ENCODE assay signal across 2 cellular contexts in genomic region chr19:3504723-3505122, GRCh38.
TF ChIP-seq lines count a peak whose summit lies in the region.

No MANE protein-coding gene starts in this region.

TF ChIP-seq in A549, 52 proteins besides CTCF, POLR2A, EP300 and RAD21:
- TF ChIP-seq CEBPB (IDR thresholded peaks at IDR 0.05) (0 out of 4 replicates have a peak, but pooled peaks of 1 of the 2 experiments have one; percentile 22), NR3C1 (IDR thresholded peaks at IDR 0.05) (no peak)

TF ChIP-seq in GM12891, 5 proteins besides CTCF, POLR2A, EP300 and RAD21:
- TF ChIP-seq SPI1 (IDR thresholded peaks at IDR 0.05; ENCODE audit: low read depth, low read length) (no peak), PAX5 (IDR thresholded peaks at IDR 0.05; ENCODE audit: insufficient read depth, low read length, severe bottlenecking) (no peak), POU2F2 (IDR thresholded peaks at IDR 0.05; ENCODE audit: low read depth, low read length) (no peak), TAF1 (IDR thresholded peaks at IDR 0.05; ENCODE audit: low read depth, low read length) (no peak), POLR2AphosphoS5 (IDR thresholded peaks at IDR 0.05; ENCODE audit: low read depth, low read length) (no peak)
